26 cellular contexts compared by ENCODE assay signal in the genomic region with DNA sequence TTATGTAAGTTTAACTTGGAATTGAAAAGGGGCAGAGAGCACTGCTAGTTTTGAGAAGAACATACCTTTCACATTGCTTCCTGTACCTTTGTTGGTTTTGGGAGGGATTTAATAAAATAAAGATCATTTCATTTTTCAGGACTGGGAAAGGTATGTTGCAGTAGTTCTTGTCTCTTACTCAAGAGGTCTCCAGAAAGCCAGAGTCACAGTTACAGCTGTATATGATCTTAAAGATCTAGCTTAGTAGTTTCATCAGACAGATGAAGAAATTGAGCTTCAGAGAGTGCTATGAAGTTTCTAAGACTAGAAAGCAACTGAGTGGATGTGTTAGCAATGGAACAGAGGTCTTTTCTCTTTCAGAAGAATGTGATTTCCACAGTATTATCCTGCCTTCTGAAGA. TPM values are rescaled to one million over a fixed set of nuclear protein-coding genes. Genes with fewer than 3 reads are reported as not detected.
A peak's percentile ranks its signal among the peaks of the same experiment; 100 is the strongest.
DNase-seq lines count a peak whose midpoint lies in the region; ATAC-seq and TF ChIP-seq lines count a peak whose summit lies in the region.
"Had no signal": no experiment of that assay in that cellular context is flagged by ENCODE, and none has a peak within 500 bp of the region (broad histone marks: within the 10 kb centered on the region; RNA-seq: fewer than 3 reads in every experiment).

No MANE protein-coding gene starts in this region.

- peaks cover 29% of the 10 kb centered on the region for H3K4me1 ChIP-seq in DND-41 (ENCODE audit: insufficient read depth, low read length)
- no peaks in the 10 kb centered on the region for H3K4me1 ChIP-seq in hepatocyte (ENCODE audit: insufficient read depth)
- no peaks in the 10 kb centered on the region for H3K4me1 ChIP-seq in GM23248 (ENCODE audit: insufficient read depth)
- H3K4me1 ChIP-seq: A549, Caco-2, SJCRH30 had no signal

- no peaks in the 10 kb centered on the region for H3K9me3 ChIP-seq in DND-41 (ENCODE audit: insufficient read depth, low read length, severe bottlenecking)
- H3K9me3 ChIP-seq in hepatocyte (ENCODE audit: low read depth) = no peaks in the 10 kb centered on the region
- no peaks in the 10 kb centered on the region for H3K9me3 ChIP-seq in GM23248 (ENCODE audit: low read depth)
- H3K9me3 ChIP-seq: A549, Caco-2, SJCRH30 had no signal

- H3K27ac ChIP-seq in DND-41 (ENCODE audit: low read length) (peak overlapping the region; percentile 62), hepatocyte (no peak overlapping the region), GM23248 (no peak overlapping the region)
- H3K27ac ChIP-seq: A549, SJCRH30 had no signal

- no peaks in the 10 kb centered on the region for H3K9me3 Mint-ChIP-seq in activated T-helper 2 cell treated with anti-CD3 and anti-CD28 coated beads, Interferon-gamma antibody, Interleukin-2, Interleukin-4, amounts not matched to agents 10 μg/mL and 5 μg/mL and 100 μg/mL, durations not matched to agents 14 hours and 24 hours and 36 hours

- H4K20me1 ChIP-seq in DND-41 (ENCODE audit: insufficient read depth, low read length) (no peaks in the 10 kb centered on the region), hepatocyte (ENCODE audit: insufficient read depth, poor library complexity, severe bottlenecking) (no peaks in the 10 kb centered on the region), GM23248 (ENCODE audit: insufficient read depth) (no peaks in the 10 kb centered on the region)

- no peak overlapping the region for H3K4me3 ChIP-seq in DND-41 (ENCODE audit: low read depth in 1 of 2, low read length in 2 of 2)
- no peak overlapping the region for H3K4me3 ChIP-seq in Jurkat, Clone E6-1 (ENCODE audit: low read length)
- H3K4me3 ChIP-seq in hepatocyte = no peak overlapping the region
- no peak overlapping the region for H3K4me3 ChIP-seq in GM23248
- H3K4me3 ChIP-seq: A549, K562, SJCRH30 had no signal

- H3K9ac ChIP-seq in DND-41 (ENCODE audit: low read depth, low read length) (peak overlapping the region; percentile 7; the same call in 1 of the 2 replicates), GM23248 (no peak overlapping the region)

- H3F3A ChIP-seq in GM23248 (ENCODE audit: insufficient read depth) = no peaks in the 10 kb centered on the region

- in situ Hi-C loops in GM23248 (cut with MboI) = no loop called here

- H2AFZ ChIP-seq in DND-41 (ENCODE audit: low read depth, low read length) = peak overlapping the region; percentile 37
- H2AFZ ChIP-seq in hepatocyte = no peak overlapping the region
- no peak overlapping the region for H2AFZ ChIP-seq in GM23248

- H3K36me3 Mint-ChIP-seq in activated T-helper 2 cell treated with anti-CD3 and anti-CD28 coated beads, Interferon-gamma antibody, Interleukin-2, Interleukin-4, amounts not matched to agents 10 μg/mL and 5 μg/mL and 100 μg/mL, durations not matched to agents 14 hours and 24 hours and 36 hours (ENCODE audit: low read depth) = no peaks in the 10 kb centered on the region
- H3K36me3 Mint-ChIP-seq: CD4-positive, alpha-beta memory T cell had no signal

- TF ChIP-seq CTCF in DND-41 (IDR thresholded peaks at IDR 0.05; ENCODE audit: borderline replicate concordance, extremely low read depth, low read length, poor library complexity, severe bottlenecking) = peak; percentile 55
- peak; percentile 5 for TF ChIP-seq CTCF in hepatocyte (IDR thresholded peaks at IDR 0.05; ENCODE audit: poor library complexity)

- peaks cover 2% of the 10 kb centered on the region for H3K9me2 ChIP-seq in hepatocyte (replicated peaks; ENCODE audit: insufficient read depth)
- H3K9me2 ChIP-seq in GM23248 (ENCODE audit: insufficient read depth) = no peaks in the 10 kb centered on the region

- H3K27me3 Mint-ChIP-seq in activated T-helper 2 cell treated with anti-CD3 and anti-CD28 coated beads, Interferon-gamma antibody, Interleukin-2, Interleukin-4, amounts not matched to agents 10 μg/mL and 5 μg/mL and 100 μg/mL, durations not matched to agents 14 hours and 24 hours and 36 hours (ENCODE audit: low read depth) = no peaks in the 10 kb centered on the region

- no peaks in the 10 kb centered on the region for H3K4me1 Mint-ChIP-seq in activated T-helper 2 cell treated with anti-CD3 and anti-CD28 coated beads, Interferon-gamma antibody, Interleukin-2, Interleukin-4, amounts not matched to agents 10 μg/mL and 5 μg/mL and 100 μg/mL, durations not matched to agents 14 hours and 24 hours and 36 hours (ENCODE audit: low read depth)
- H3K4me1 Mint-ChIP-seq: CD4-positive, alpha-beta memory T cell had no signal

- H3K27me3 ChIP-seq in DND-41 (ENCODE audit: insufficient read depth, low read length, poor library complexity) = no peaks in the 10 kb centered on the region
- no peaks in the 10 kb centered on the region for H3K27me3 ChIP-seq in hepatocyte
- no peaks in the 10 kb centered on the region for H3K27me3 ChIP-seq in GM23248 (replicated peaks; ENCODE audit: insufficient read depth)
- H3K27me3 ChIP-seq: SJCRH30 had no signal

- no peaks in the 10 kb centered on the region for H3K36me3 ChIP-seq in DND-41 (ENCODE audit: insufficient read depth, low read length)
- no peaks in the 10 kb centered on the region for H3K36me3 ChIP-seq in hepatocyte (replicated peaks; ENCODE audit: insufficient read depth, low read depth)
- no peaks in the 10 kb centered on the region for H3K36me3 ChIP-seq in GM23248 (ENCODE audit: low read depth)
- H3K36me3 ChIP-seq: SJCRH30 had no signal

- DNase-seq in DND-41 (no peak), NOMO-1 treated with dmso at 0.1 percent for 144 hours (lab: John Stamatoyannopoulos, UW; ENCODE audit: unreplicated experiment) (peak; percentile 14), hepatocyte (ENCODE audit: low spot score) (no peak), DMS53 (lab: John Stamatoyannopoulos, UW) (no peak), GM23248 (no peak)
- DNase-seq in Jurkat, Clone E6-1 (ENCODE audit: low read depth, low spot score) = peak; percentile 81
- no peak for DNase-seq in activated T-helper 2 cell treated with anti-CD3 and anti-CD28 coated beads, Interferon-gamma antibody, Interleukin-2, Interleukin-4, amounts not matched to agents 10 μg/mL and 5 μg/mL and 100 μg/mL, durations not matched to agents 14 hours and 24 hours and 36 hours (ENCODE audit: low spot score)
- DNase-seq: C1 segment of cervical spinal cord; Caco-2; CD4-positive, alpha-beta memory T cell; DMS79; GF-D8; H7; MM.1S; NCI-H1092 treated with DMSO at 0.1 percent for 48 hours; NCI-H1436; NCI-H187; NCI-H524 treated with DMSO at 0.1 percent for 48 hours; NCI-H82; SJCRH30 had no signal

- intact Hi-C loops in activated T-helper 2 cell treated with anti-CD3 and anti-CD28 coated beads, Interferon-gamma antibody, Interleukin-2, Interleukin-4, amounts not matched to agents 10 μg/mL and 5 μg/mL and 100 μg/mL, durations not matched to agents 14 hours and 24 hours and 36 hours (cut with micrococcal nuclease) = no loop called here

- H3K79me2 ChIP-seq in DND-41 (ENCODE audit: insufficient read depth, low read length) (no peaks in the 10 kb centered on the region), hepatocyte (no peaks in the 10 kb centered on the region), GM23248 (ENCODE audit: insufficient read depth) (no peaks in the 10 kb centered on the region)

- ATAC-seq in DND-41 (ENCODE audit: insufficient read depth, low read depth) = peak; percentile 86
- ATAC-seq: A549, HepG2, K562, SK-N-SH treated with all-trans-retinoic acid at 6 μM for 48 hours had no signal

- no peak overlapping the region for H3K27ac Mint-ChIP-seq in activated T-helper 2 cell treated with anti-CD3 and anti-CD28 coated beads, Interferon-gamma antibody, Interleukin-2, Interleukin-4, amounts not matched to agents 10 μg/mL and 5 μg/mL and 100 μg/mL, durations not matched to agents 14 hours and 24 hours and 36 hours
- H3K27ac Mint-ChIP-seq: CD4-positive, alpha-beta memory T cell had no signal

- no peak overlapping the region for H3K4me3 Mint-ChIP-seq in activated T-helper 2 cell treated with anti-CD3 and anti-CD28 coated beads, Interferon-gamma antibody, Interleukin-2, Interleukin-4, amounts not matched to agents 10 μg/mL and 5 μg/mL and 100 μg/mL, durations not matched to agents 14 hours and 24 hours and 36 hours (ENCODE audit: low read depth)
- H3K4me3 Mint-ChIP-seq: CD4-positive, alpha-beta memory T cell had no signal

- H3K4me2 ChIP-seq in DND-41 (ENCODE audit: insufficient read depth, low read length) (peak overlapping the region; percentile 17; the same call in 1 of the 2 replicates), hepatocyte (no peak overlapping the region), GM23248 (ENCODE audit: unreplicated experiment) (no peak overlapping the region)
- H3K4me2 ChIP-seq: A549 had no signal

RNA-seq across cellular contexts. Expression of a gene that starts 1.0 kb away (rescaled TPM):
- polyA plus RNA-seq in Jurkat, Clone E6-1 (2012; ENCODE audit: insufficient read depth, insufficient read length) = not detected
- not detected in 2 replicates for total RNA-seq in hepatocyte
- polyA plus RNA-seq in hepatocyte (not detected in 2 replicates), GM23248 (2016; fragmentation: Nextera tagmentation; extraction: Ambion mirVana) (not detected in 2 replicates)
- not detected in 2 replicates for total RNA-seq in GM23248 (2014; rRNA removed; shearing (Covaris generic))
- total RNA-seq in activated T-helper 2 cell treated with anti-CD3 and anti-CD28 coated beads, Interferon-gamma antibody, Interleukin-2, Interleukin-4, amounts not matched to agents 10 μg/mL and 5 μg/mL and 100 μg/mL, durations not matched to agents 14 hours and 24 hours and 36 hours = not detected in 2 replicates
- total RNA-seq: Caco-2; CD4-positive, alpha-beta memory T cell; H7; HepG2; HT1080; K562; SJCRH30; T-helper 1 cell treated with Interleukin-12 subunit alpha and Interleukin-12 subunit beta and Interleukin-4 antibody, amounts not matched to agents 30 ng/mL and 1 ng/mL, for 36 hours had no signal
- polyA plus RNA-seq: A549; CD4-positive, alpha-beta memory T cell; HepG2; K562 had no signal

RNA-seq across cellular contexts. Expression of a gene that starts 25.8 kb away (rescaled TPM):
- polyA plus RNA-seq in Jurkat, Clone E6-1 (2012; ENCODE audit: insufficient read depth, insufficient read length) = not detected
- not detected in 2 replicates for total RNA-seq in hepatocyte
- polyA plus RNA-seq in hepatocyte = not detected in 2 replicates
- total RNA-seq in GM23248 (2014; rRNA removed; shearing (Covaris generic)) = not detected in 2 replicates
- not detected in 2 replicates for polyA plus RNA-seq in GM23248 (2016; fragmentation: Nextera tagmentation; extraction: Ambion mirVana)
- not detected in 2 replicates for total RNA-seq in activated T-helper 2 cell treated with anti-CD3 and anti-CD28 coated beads, Interferon-gamma antibody, Interleukin-2, Interleukin-4, amounts not matched to agents 10 μg/mL and 5 μg/mL and 100 μg/mL, durations not matched to agents 14 hours and 24 hours and 36 hours
- total RNA-seq: Caco-2; CD4-positive, alpha-beta memory T cell; H7; HepG2; HT1080; K562; SJCRH30; T-helper 1 cell treated with Interleukin-12 subunit alpha and Interleukin-12 subunit beta and Interleukin-4 antibody, amounts not matched to agents 30 ng/mL and 1 ng/mL, for 36 hours had no signal
- polyA plus RNA-seq: A549; CD4-positive, alpha-beta memory T cell; HepG2; K562 had no signal

RNA-seq across cellular contexts. Expression of a gene that starts 36.6 kb away (rescaled TPM):
- not detected for polyA plus RNA-seq in Jurkat, Clone E6-1 (2012; ENCODE audit: insufficient read depth, insufficient read length)
- not detected in 2 replicates for total RNA-seq in hepatocyte
- polyA plus RNA-seq in hepatocyte = not detected in 2 replicates
- total RNA-seq in GM23248 (2014; rRNA removed; shearing (Covaris generic)) = not detected in 2 replicates
- not detected in 2 replicates for polyA plus RNA-seq in GM23248 (2016; fragmentation: Nextera tagmentation; extraction: Ambion mirVana)
- total RNA-seq in activated T-helper 2 cell treated with anti-CD3 and anti-CD28 coated beads, Interferon-gamma antibody, Interleukin-2, Interleukin-4, amounts not matched to agents 10 μg/mL and 5 μg/mL and 100 μg/mL, durations not matched to agents 14 hours and 24 hours and 36 hours = not detected in 2 replicates
- total RNA-seq: Caco-2; CD4-positive, alpha-beta memory T cell; H7; HepG2; HT1080; K562; SJCRH30; T-helper 1 cell treated with Interleukin-12 subunit alpha and Interleukin-12 subunit beta and Interleukin-4 antibody, amounts not matched to agents 30 ng/mL and 1 ng/mL, for 36 hours had no signal
- polyA plus RNA-seq: A549; CD4-positive, alpha-beta memory T cell; HepG2; K562 had no signal

RNA-seq across cellular contexts. Expression of a gene that starts 47.0 kb away (rescaled TPM):
- polyA plus RNA-seq in Jurkat, Clone E6-1 (2012; ENCODE audit: insufficient read depth, insufficient read length) = not detected
- total RNA-seq in hepatocyte = not detected in 2 replicates
- polyA plus RNA-seq in hepatocyte (not detected in 2 replicates), GM23248 (2016; fragmentation: Nextera tagmentation; extraction: Ambion mirVana) (not detected in 2 replicates)
- not detected in 2 replicates for total RNA-seq in GM23248 (2014; rRNA removed; shearing (Covaris generic))
- not detected in 2 replicates for total RNA-seq in activated T-helper 2 cell treated with anti-CD3 and anti-CD28 coated beads, Interferon-gamma antibody, Interleukin-2, Interleukin-4, amounts not matched to agents 10 μg/mL and 5 μg/mL and 100 μg/mL, durations not matched to agents 14 hours and 24 hours and 36 hours
- total RNA-seq: Caco-2; CD4-positive, alpha-beta memory T cell; H7; HepG2; HT1080; K562; SJCRH30; T-helper 1 cell treated with Interleukin-12 subunit alpha and Interleukin-12 subunit beta and Interleukin-4 antibody, amounts not matched to agents 30 ng/mL and 1 ng/mL, for 36 hours had no signal
- polyA plus RNA-seq: A549; CD4-positive, alpha-beta memory T cell; HepG2; K562 had no signal

Comparison
In these comparisons a context has a peak if more than half of its experiments do, and no peak if none do; other contexts are left out.
1. DNase-seq: peak in Jurkat, Clone E6-1 (single experiment) and NOMO-1 treated with dmso at 0.1 percent for 144 hours (single experiment); none in DND-41 (single experiment), hepatocyte (single experiment), DMS53 (single experiment), GM23248 (single experiment) and activated T-helper 2 cell treated with anti-CD3 and anti-CD28 coated beads, Interferon-gamma antibody, Interleukin-2, Interleukin-4, amounts not matched to agents 10 μg/mL and 5 μg/mL and 100 μg/mL, durations not matched to agents 14 hours and 24 hours and 36 hours (single experiment).